ENCODE assay signal across 18 cellular contexts in genomic region chr14:105927094-105927475, GRCh38.
DNase-seq lines count a peak whose midpoint lies in the region; ATAC-seq, FAIRE-seq and TF ChIP-seq lines count a peak whose summit lies in the region.
"Had no signal": no experiment of that assay in that cellular context is flagged by ENCODE, and none has a peak within 500 bp of the region (broad histone marks: within the 10 kb centered on the region; RNA-seq: fewer than 3 reads in every experiment).

No MANE protein-coding gene starts in this region.

- H3K27ac Mint-ChIP-seq in IgD-negative memory B cell, result peak overlapping the region in 2 of 3 donors; percentile 73 to 90
- no peak overlapping the region for H3K27ac Mint-ChIP-seq in stimulated activated naive CD8-positive, alpha-beta T cell treated with anti-CD3 and anti-CD28 coated beads, Interleukin-15, amount 100 ng/mL, for 72 hours
- H3K27ac Mint-ChIP-seq: CD4-positive, alpha-beta memory T cell had no signal

- H3K4me3 ChIP-seq in K562, result no peak overlapping the region
- H3K4me3 ChIP-seq: BLaER1, PC-9 had no signal

- ATAC-seq in Right ventricle myocardium superior (ENCODE audit: poor library complexity), result no peak
- ATAC-seq in Right ventricle myocardium inferior, result no peak
- ATAC-seq in K562, result no peak
- ATAC-seq in sciatic nerve, result no peak
- ATAC-seq in stimulated activated naive CD8-positive, alpha-beta T cell treated with anti-CD3 and anti-CD28 coated beads, Interleukin-15, amount 100 ng/mL, for 72 hours, result no peak

- H3K4me1 Mint-ChIP-seq in IgD-negative memory B cell, result peaks cover 1 to 7% (median 4%) of the 10 kb centered on the region in 3 donors
- peaks cover 5% of the 10 kb centered on the region for H3K4me1 Mint-ChIP-seq in stimulated activated naive CD8-positive, alpha-beta T cell treated with anti-CD3 and anti-CD28 coated beads, Interleukin-15, amount 100 ng/mL, for 72 hours

- peaks cover 2% of the 10 kb centered on the region for H3K36me3 Mint-ChIP-seq in IgD-negative memory B cell
- H3K36me3 Mint-ChIP-seq: CD4-positive, alpha-beta memory T cell had no signal

- no peaks in the 10 kb centered on the region for H3K27me3 ChIP-seq in K562 (ENCODE audit: control insufficient read depth in 2 of 2, insufficient read depth in 2 of 2, low read length in 2 of 2)
- H3K27me3 ChIP-seq: BLaER1 had no signal

- whole genome bisulfite sequencing in K562 (ENCODE audit: insufficient coverage, low coverage, missing lambda C conversion rate), result 0% methylated on average over 3 of the region's 10 CpGs

- no peaks in the 10 kb centered on the region for H3K79me2 ChIP-seq in K562 (ENCODE audit: control insufficient read depth, insufficient read depth, low read length)

- intact Hi-C loops in Right ventricle myocardium superior (cut with DNase I), result no loop called here
- intact Hi-C loops in Right ventricle myocardium inferior (cut with DNase I), result no loop called here
- intact Hi-C loops in K562 (cut with micrococcal nuclease), result no loop called here
- intact Hi-C loops in sciatic nerve (cut with DNase I), result no loop called here

- TF ChIP-seq EP300 in K562 (IDR thresholded peaks at IDR 0.05; ENCODE audit: low read length), result no peak

- no peak for TF ChIP-seq CTCF in K562 (IDR thresholded peaks at IDR 0.05 in 2 of 3, conservative IDR thresholded peaks at IDR 0.05 in 1 of 3; ENCODE audit: insufficient read depth in 2 of 3, low read depth in 1 of 3, low read length in 3 of 3)

- peak; percentile 22 for DNase-seq in Right ventricle myocardium superior
- no peak for DNase-seq in Right ventricle myocardium inferior (ENCODE audit: missing footprints)
- peak in 3 of 4 experiments; percentile 0 for DNase-seq in K562 (ENCODE audit: extremely low read depth in 1 of 4, low spot score in 3 of 4)
- peak; percentile 39 for DNase-seq in sciatic nerve (ENCODE audit: low spot score)
- no peak for DNase-seq in NCI-H526 treated with DMSO at 0.1 percent for 48 hours (lab: John Stamatoyannopoulos, UW)
- no peak for DNase-seq in stimulated activated naive CD8-positive, alpha-beta T cell treated with anti-CD3 and anti-CD28 coated beads, Interleukin-15, amount 100 ng/mL, for 72 hours
- no peak for DNase-seq in central memory CD4-positive, alpha-beta T cell
- DNase-seq: DMS153, NCI-H1417 treated with DMSO at 0.1 percent for 48 hours, NCI-H1930, NCI-H226, NCI-H524, PC-9 had no signal

- H3K9me1 ChIP-seq in K562 (ENCODE audit: control insufficient read depth, insufficient read depth, low read length), result no peaks in the 10 kb centered on the region

- TF ChIP-seq POLR2A in K562 (conservative IDR thresholded peaks at IDR 0.05), result no peak

- H3K4me1 ChIP-seq in K562 (replicated peaks in 1 of 2; ENCODE audit: control insufficient read depth in 2 of 2, insufficient read depth in 2 of 2, low read length in 2 of 2), result no peaks in the 10 kb centered on the region
- H3K4me1 ChIP-seq: BLaER1 had no signal

- no peaks in the 10 kb centered on the region for H3K9me3 ChIP-seq in K562 (replicated peaks; ENCODE audit: control insufficient read depth, insufficient read depth, low read depth, low read length)
- H3K9me3 ChIP-seq: BLaER1 had no signal

- no peak overlapping the region for H2AFZ ChIP-seq in K562 (ENCODE audit: low read depth, low read length)
- H2AFZ ChIP-seq: PC-9 had no signal

- TF ChIP-seq RAD21 in K562 (CRISPR knock-in tag; conservative IDR thresholded peaks at IDR 0.05 in 1 of 2, IDR thresholded peaks at IDR 0.05 in 1 of 2), result no peak

- H3K36me3 ChIP-seq in K562 (ENCODE audit: control insufficient read depth, insufficient read depth, low read length), result no peaks in the 10 kb centered on the region
- H3K36me3 ChIP-seq: BLaER1 had no signal

- no peak for FAIRE-seq in K562 (lab: Jason Lieb, UNC)
- FAIRE-seq: A204.1, H54 had no signal

- H3K9ac ChIP-seq in K562 (ENCODE audit: insufficient read depth in 1 of 2, low read depth in 2 of 2, low read length in 2 of 2), result no peak overlapping the region
- H3K9ac ChIP-seq: BLaER1 had no signal

- POLR2A ChIA-PET in K562 (lab: Yijun Ruan, JAX), result no interaction called here

- H3K27me3 Mint-ChIP-seq in IgD-negative memory B cell, result no peaks in the 10 kb centered on the region
- H3K27me3 Mint-ChIP-seq in stimulated activated naive CD8-positive, alpha-beta T cell treated with anti-CD3 and anti-CD28 coated beads, Interleukin-15, amount 100 ng/mL, for 72 hours, result peaks cover 42% of the 10 kb centered on the region

- H3K9me3 Mint-ChIP-seq in IgD-negative memory B cell, result peaks cover 0 to 2% (median 0%) of the 10 kb centered on the region in 3 donors
- peaks cover 0 to 15% of the 10 kb centered on the region in 2 donors for H3K9me3 Mint-ChIP-seq in stimulated activated naive CD8-positive, alpha-beta T cell treated with anti-CD3 and anti-CD28 coated beads, Interleukin-15, amount 100 ng/mL, for 72 hours

- no peak overlapping the region for H3K4me2 ChIP-seq in K562 (ENCODE audit: insufficient read depth, low read length)
- H3K4me2 ChIP-seq: BLaER1, PC-9 had no signal

- no peak overlapping the region for H3K4me3 Mint-ChIP-seq in IgD-negative memory B cell
- no peak overlapping the region for H3K4me3 Mint-ChIP-seq in stimulated activated naive CD8-positive, alpha-beta T cell treated with anti-CD3 and anti-CD28 coated beads, Interleukin-15, amount 100 ng/mL, for 72 hours
- H3K4me3 Mint-ChIP-seq: CD4-positive, alpha-beta memory T cell had no signal

- H3K27ac ChIP-seq in K562 (ENCODE audit: extremely low read depth, low read depth, low read length), result no peak overlapping the region
- H3K27ac ChIP-seq: BLaER1, PC-9 had no signal

- H4K20me1 ChIP-seq in K562 (replicated peaks; ENCODE audit: control insufficient read depth, insufficient read depth, low read length), result no peaks in the 10 kb centered on the region
- H4K20me1 ChIP-seq: BLaER1 had no signal

- no TSS peak for BruUV-seq in K562 (replicated peaks; lab: Mats Ljungman, UMichigan)

- CTCF ChIA-PET in K562 (lab: Yijun Ruan, JAX; ENCODE audit: low intra/inter-chr PET ratio), result no interaction called here

- in situ Hi-C loops in K562 (cut with MboI), result no loop called here

TF ChIP-seq in K562, 482 proteins besides CTCF, POLR2A, EP300 and RAD21:
- TF ChIP-seq HOMEZ (CRISPR knock-in tag; IDR thresholded peaks at IDR 0.05) (no peak), ZNF146 (CRISPR knock-in tag; IDR thresholded peaks at IDR 0.05; ENCODE audit: unreplicated experiment) (no peak), E2F1 (CRISPR knock-in tag; IDR thresholded peaks at IDR 0.05) (no peak), THRAP3 (IDR thresholded peaks at IDR 0.05; ENCODE audit: borderline replicate concordance) (no peak), ZNF445 (CRISPR knock-in tag; IDR thresholded peaks at IDR 0.05; ENCODE audit: low read depth) (no peak), RBM39 (optimal IDR thresholded peaks at IDR 0.05; ENCODE audit: low read depth, low read length) (no peak), SMARCE1 (IDR thresholded peaks at IDR 0.05) (no peak), ZNF785 (CRISPR knock-in tag; IDR thresholded peaks at IDR 0.05) (no peak)

Comparison
In these comparisons a context has a peak if more than half of its experiments do, and no peak if none do; other contexts are left out.
1. DNase-seq: peak in Right ventricle myocardium superior (single experiment), K562 (3 of 4) and sciatic nerve (single experiment); none in Right ventricle myocardium inferior (single experiment), NCI-H526 treated with DMSO at 0.1 percent for 48 hours (single experiment), stimulated activated naive CD8-positive, alpha-beta T cell treated with anti-CD3 and anti-CD28 coated beads, Interleukin-15, amount 100 ng/mL, for 72 hours (0 of 2) and central memory CD4-positive, alpha-beta T cell (single experiment).
2. H3K27ac Mint-ChIP-seq: peak in IgD-negative memory B cell (2 of 3); none in stimulated activated naive CD8-positive, alpha-beta T cell treated with anti-CD3 and anti-CD28 coated beads, Interleukin-15, amount 100 ng/mL, for 72 hours (0 of 2).